Comparison of ENCODE assay signal across 26 cellular contexts in the genomic region with DNA sequence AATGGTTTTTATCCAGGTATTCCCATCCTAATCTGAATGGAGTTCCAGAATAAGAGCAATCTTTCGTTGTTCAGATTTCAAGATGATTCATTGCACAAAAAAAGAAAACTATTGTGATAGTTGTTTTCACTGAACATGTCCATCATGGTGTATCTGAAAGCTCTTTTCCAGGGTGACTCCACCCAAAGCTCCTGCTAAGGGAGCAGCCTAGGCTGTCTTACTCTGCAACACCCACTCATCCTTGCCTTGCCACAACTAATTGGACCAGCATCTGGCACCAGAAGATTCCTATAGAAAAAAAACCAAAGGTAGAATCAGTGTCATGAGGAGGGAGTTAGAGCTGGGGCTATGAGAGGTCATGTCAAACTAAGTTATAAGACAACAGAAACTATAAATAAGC.
"Had no signal": no experiment of that assay in that cellular context is flagged by ENCODE, and none has a peak within 500 bp of the region (broad histone marks: within the 10 kb centered on the region; RNA-seq: fewer than 3 reads in every experiment).

No MANE protein-coding gene starts in this region.

- H3K36me3 ChIP-seq: neutrophil, pancreas, prostate gland, right lobe of liver, sigmoid colon, stomach, thoracic aorta, thyroid gland, upper lobe of left lung, vagina had no signal

- H3K9me3 Mint-ChIP-seq: stimulated activated effector memory CD8-positive, alpha-beta T cell treated with anti-CD3 and anti-CD28 coated beads, Interleukin-12 subunit alpha, Interleukin-12 subunit beta, amount 100 ng/mL, for 72 hours; stimulated activated naive CD8-positive, alpha-beta T cell treated with anti-CD3 and anti-CD28 coated beads, Interleukin-15, Interleukin-2, amounts not matched to agents 100 ng/mL and 50 ng/mL, for 24 hours had no signal

- FAIRE-seq: pancreas, small intestine, urothelium cell line had no signal

- H3K27me3 Mint-ChIP-seq: natural killer cell treated with Interleukin-12 subunit alpha and Interleukin-12 subunit beta and Interleukin-15 and Interleukin-18, amount 100 ng/mL, for 72 hours; stimulated activated naive B cell treated with anti-CD40 and anti-IgM and Interleukin-4, amounts not matched to agents 10 μg/mL and 1 μg/mL and 100 μg/mL, for 72 hours; stimulated activated naive CD8-positive, alpha-beta T cell treated with anti-CD3 and anti-CD28 coated beads, Interleukin-15, Interleukin-2, amounts not matched to agents 100 ng/mL and 50 ng/mL, for 24 hours had no signal

- H3K27me3 ChIP-seq: neutrophil, pancreas, right lobe of liver, sigmoid colon, stomach, thyroid gland, tibial nerve, upper lobe of left lung, vagina had no signal

- DNase-seq: nephron progenitor cell; pancreas; right cardiac atrium; right lobe of liver; sigmoid colon; small intestine; stimulated activated CD4-positive, alpha-beta T cell treated with anti-CD3 and anti-CD28 coated beads, Interleukin-15, amount 100 ng/mL, for 24 hours; stimulated activated CD4-positive, alpha-beta T cell treated with anti-CD3 and anti-CD28 coated beads, Interleukin-2, amount 100 ng/mL, for 24 hours; stimulated activated CD4-positive, alpha-beta T cell treated with anti-CD3 and anti-CD28 coated beads, Interleukin-2, amount 100 ng/mL, for 48 hours; stimulated activated CD4-positive, alpha-beta T cell treated with anti-CD3 and anti-CD28 coated beads, Interleukin-4, amount 100 ng/mL, for 24 hours; stimulated activated naive B cell treated with anti-CD40 and anti-IgM and Interleukin-4, amounts not matched to agents 10 μg/mL and 1 μg/mL and 100 μg/mL, for 72 hours; stimulated activated naive CD4-positive, alpha-beta T cell treated with Interleukin-2 at 50 U/mL for 16 hours; stomach; thyroid gland; trophoblast cell; upper lobe of left lung had no signal

- H3K4me3 ChIP-seq: pancreas, prostate gland, right lobe of liver, sigmoid colon, stomach, thoracic aorta, thyroid gland, tibial nerve, upper lobe of left lung, vagina had no signal

- H3K9me3 ChIP-seq: neutrophil, pancreas, prostate gland, right lobe of liver, sigmoid colon, stomach, thoracic aorta, thyroid gland, tibial nerve, upper lobe of left lung, vagina had no signal

- H3K36me3 Mint-ChIP-seq: natural killer cell treated with Interleukin-12 subunit alpha and Interleukin-12 subunit beta and Interleukin-15 and Interleukin-18, amount 100 ng/mL, for 72 hours; stimulated activated effector memory CD8-positive, alpha-beta T cell treated with anti-CD3 and anti-CD28 coated beads, Interleukin-12 subunit alpha, Interleukin-12 subunit beta, amount 100 ng/mL, for 72 hours; stimulated activated naive B cell treated with anti-CD40 and anti-IgM and Interleukin-4, amounts not matched to agents 10 μg/mL and 1 μg/mL and 100 μg/mL, for 72 hours had no signal

- H3K27ac Mint-ChIP-seq: natural killer cell treated with Interleukin-12 subunit alpha and Interleukin-12 subunit beta and Interleukin-15 and Interleukin-18, amount 100 ng/mL, for 72 hours; nephron progenitor cell; stimulated activated effector memory CD8-positive, alpha-beta T cell treated with anti-CD3 and anti-CD28 coated beads, Interleukin-12 subunit alpha, Interleukin-12 subunit beta, amount 100 ng/mL, for 72 hours; stimulated activated naive B cell treated with anti-CD40 and anti-IgM and Interleukin-4, amounts not matched to agents 10 μg/mL and 1 μg/mL and 100 μg/mL, for 72 hours; stimulated activated naive CD8-positive, alpha-beta T cell treated with anti-CD3 and anti-CD28 coated beads, Interleukin-15, Interleukin-2, amounts not matched to agents 100 ng/mL and 50 ng/mL, for 24 hours had no signal

- H3K4me3 Mint-ChIP-seq: natural killer cell treated with Interleukin-12 subunit alpha and Interleukin-12 subunit beta and Interleukin-15 and Interleukin-18, amount 100 ng/mL, for 72 hours; nephron progenitor cell; neural crest cell; stimulated activated effector memory CD8-positive, alpha-beta T cell treated with anti-CD3 and anti-CD28 coated beads, Interleukin-12 subunit alpha, Interleukin-12 subunit beta, amount 100 ng/mL, for 72 hours; stimulated activated naive B cell treated with anti-CD40 and anti-IgM and Interleukin-4, amounts not matched to agents 10 μg/mL and 1 μg/mL and 100 μg/mL, for 72 hours; stimulated activated naive CD8-positive, alpha-beta T cell treated with anti-CD3 and anti-CD28 coated beads, Interleukin-15, Interleukin-2, amounts not matched to agents 100 ng/mL and 50 ng/mL, for 24 hours had no signal

- H3K27ac ChIP-seq: neutrophil, pancreas, prostate gland, right lobe of liver, sigmoid colon, stomach, thoracic aorta, tibial nerve, upper lobe of left lung, vagina had no signal

- ATAC-seq: natural killer cell treated with Interleukin-12 subunit alpha and Interleukin-12 subunit beta and Interleukin-15 and Interleukin-18, amount 100 ng/mL, for 72 hours; pancreas; right cardiac atrium; right lobe of liver; stimulated activated effector memory CD8-positive, alpha-beta T cell treated with anti-CD3 and anti-CD28 coated beads, Interleukin-12 subunit alpha, Interleukin-12 subunit beta, amount 100 ng/mL, for 72 hours; stimulated activated naive B cell treated with anti-CD40 and anti-IgM and Interleukin-4, amounts not matched to agents 10 μg/mL and 1 μg/mL and 100 μg/mL, for 72 hours had no signal

- H3K4me1 ChIP-seq: pancreas, prostate gland, right lobe of liver, sigmoid colon, stomach, upper lobe of left lung, vagina had no signal
